ENCODE assay signal across 33 cellular contexts in the genomic region with DNA sequence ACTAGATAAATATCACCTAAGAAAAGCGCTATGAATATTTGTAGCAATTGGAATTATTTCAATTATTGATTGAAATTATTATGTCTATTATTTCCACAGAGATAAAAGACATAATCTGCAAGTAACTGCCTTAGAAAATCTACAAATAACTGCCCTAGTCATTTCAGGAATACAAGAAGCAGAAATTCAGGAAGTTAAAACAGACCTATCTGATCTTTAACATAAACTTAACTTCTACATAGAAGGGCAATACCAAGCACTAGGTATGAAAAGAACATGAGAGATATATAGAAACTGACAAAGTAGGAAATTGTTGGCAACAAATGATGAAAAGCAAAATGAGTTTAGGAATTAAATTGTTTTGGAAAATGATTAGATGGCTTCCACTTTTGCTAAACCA. TPM values are rescaled to one million over a fixed set of nuclear protein-coding genes. Genes with fewer than 3 reads are reported as not detected.
"Had no signal": no experiment of that assay in that cellular context is flagged by ENCODE, and none has a peak within 500 bp of the region (broad histone marks: within the 10 kb centered on the region; RNA-seq: fewer than 3 reads in every experiment).

No MANE protein-coding gene starts in this region.

- H3K27ac ChIP-seq: esophagus squamous epithelium, heart right ventricle, neutrophil, pancreas, right lobe of liver, suprapubic skin, transverse colon, upper lobe of right lung, uterus had no signal

- ATAC-seq: effector memory CD8-positive, alpha-beta T cell; heart right ventricle; left colon; left ventricle myocardium superior; natural killer cell treated with Interleukin-12 subunit alpha and Interleukin-12 subunit beta and Interleukin-15 and Interleukin-18, amount 100 ng/mL, for 72 hours; pancreas; right lobe of liver; stimulated activated naive CD8-positive, alpha-beta T cell treated with anti-CD3 and anti-CD28 coated beads, Interleukin-15, amount 100 ng/mL, for 72 hours; upper lobe of right lung had no signal

- H3K4me1 ChIP-seq: esophagus squamous epithelium, heart right ventricle, pancreas, right lobe of liver, suprapubic skin, transverse colon, upper lobe of right lung, uterus had no signal

- H3K9me3 ChIP-seq: esophagus squamous epithelium, heart right ventricle, neutrophil, pancreas, right lobe of liver, suprapubic skin, transverse colon, upper lobe of right lung, uterus had no signal

- H3K4me3 ChIP-seq: esophagus squamous epithelium, heart right ventricle, lung, pancreas, right lobe of liver, suprapubic skin, transverse colon, upper lobe of right lung, uterus had no signal

- DNase-seq: cortex of kidney; effector memory CD8-positive, alpha-beta T cell; erythroblast; esophagus squamous epithelium; foreskin melanocyte; glutamatergic neuron; heart right ventricle; hippocampal formation; islet precursor cell; kidney glomerular epithelial cell; left colon; left ventricle myocardium superior; naive B cell; pancreas; retina; right lobe of liver; small intestine; stimulated activated CD4-positive, alpha-beta T cell treated with anti-CD3 and anti-CD28 coated beads, Interleukin-15, amount 100 ng/mL, for 24 hours; stimulated activated CD4-positive, alpha-beta T cell treated with anti-CD3 and anti-CD28 coated beads, Interleukin-2, amount 100 ng/mL, for 48 hours; stimulated activated naive CD4-positive, alpha-beta T cell; stimulated activated naive CD8-positive, alpha-beta T cell treated with anti-CD3 and anti-CD28 coated beads, Interleukin-15, amount 100 ng/mL, for 72 hours; transverse colon; upper lobe of right lung; uterus had no signal

- H3K36me3 ChIP-seq: esophagus squamous epithelium, heart right ventricle, neutrophil, pancreas, right lobe of liver, suprapubic skin, transverse colon, upper lobe of right lung, uterus had no signal

- H3K27me3 ChIP-seq: heart right ventricle, right lobe of liver, transverse colon, upper lobe of right lung, uterus had no signal

RNA-seq across cellular contexts. Expression of a gene that starts 31.8 kb away (rescaled TPM):
- total RNA-seq: mononuclear cell; natural killer cell treated with Interleukin-12 subunit alpha and Interleukin-12 subunit beta and Interleukin-15 and Interleukin-18, amount 100 ng/mL, for 72 hours; neural crest cell; upper lobe of right lung had no signal

RNA-seq across cellular contexts. Expression of a gene that starts 53.4 kb away (rescaled TPM):
- total RNA-seq: dermis microvascular lymphatic vessel endothelial cell; heart right ventricle; left ventricle myocardium superior; lung; mononuclear cell; natural killer cell treated with Interleukin-12 subunit alpha and Interleukin-12 subunit beta and Interleukin-15 and Interleukin-18, amount 100 ng/mL, for 72 hours; neural crest cell; omental fat pad; pulmonary artery endothelial cell; upper lobe of right lung; uterus had no signal
